1 cellular context compared by ENCODE assay signal in genomic region chr10:119872860-119873671, GRCh38.
TF ChIP-seq lines count a peak whose summit lies in the region.

No MANE protein-coding gene starts in this region.

TF ChIP-seq in GM12878, 131 proteins besides CTCF, POLR2A, EP300 and RAD21 (continued from another document and continues in another):
- TF ChIP-seq PRDM15 (CRISPR knock-in tag; IDR thresholded peaks at IDR 0.05) (no peak), LARP7 (IDR thresholded peaks at IDR 0.05) (peak; percentile 15), YBX1 (IDR thresholded peaks at IDR 0.05) (no peak), ZNF217 (IDR thresholded peaks at IDR 0.05) (0 out of 2 replicates have a peak, but pooled peaks have one; percentile 4), CHD1 (IDR thresholded peaks at IDR 0.05; ENCODE audit: low read depth, low read length) (no peak), SMARCA5 (IDR thresholded peaks at IDR 0.05) (peak; percentile 77; the same call in 1 of the 2 replicates), BMI1 (IDR thresholded peaks at IDR 0.05; ENCODE audit: borderline replicate concordance) (no peak), ZNF207 (IDR thresholded peaks at IDR 0.05; ENCODE audit: borderline replicate concordance) (peak; percentile 70; the same call in 1 of the 2 replicates), ZNF592 (IDR thresholded peaks at IDR 0.05) (peak; percentile 71; the same call in 1 of the 2 replicates), BHLHE40 (IDR thresholded peaks at IDR 0.05; ENCODE audit: borderline replicate concordance in 1 of 2, low read depth in 2 of 2, low read length in 1 of 2) (peak; percentile 51 to 81; a peak in 3 of 4 replicates), PAX5 (IDR thresholded peaks at IDR 0.05; ENCODE audit: borderline replicate concordance, low read depth, low read length) (no peak), PKNOX1 (IDR thresholded peaks at IDR 0.05) (no peak), REST (IDR thresholded peaks at IDR 0.05; ENCODE audit: low read depth, low read length) (peak; percentile 38; the same call in 1 of the 2 replicates), MXI1 (IDR thresholded peaks at IDR 0.05; ENCODE audit: low read depth, low read length) (peak; percentile 81; the same call in 1 of the 2 replicates), E2F4 (IDR thresholded peaks at IDR 0.05; ENCODE audit: low read depth, low read length) (no peak; the same call in 1 of the 2 replicates), IRF3 (IDR thresholded peaks at IDR 0.05) (0 out of 2 replicates have a peak, but pooled peaks have one; percentile 40), NRF1 (conservative IDR thresholded peaks at IDR 0.05; ENCODE audit: low read depth, low read length) (peak; percentile 71), HDAC2 (IDR thresholded peaks at IDR 0.05) (no peak), FOXM1 (IDR thresholded peaks at IDR 0.05; ENCODE audit: low read depth, low read length) (no peak), CREB1 (IDR thresholded peaks at IDR 0.05; ENCODE audit: low read depth) (peak; percentile 84), MAX (IDR thresholded peaks at IDR 0.05; ENCODE audit: low read depth, low read length) (no peak), MYC (IDR thresholded peaks at IDR 0.05; ENCODE audit: insufficient read depth, insufficient read length, insufficient replicate concordance, low read length, severe bottlenecking) (peak; percentile 23), SIN3A (IDR thresholded peaks at IDR 0.05; ENCODE audit: low read depth, low read length) (no peak), TARDBP (IDR thresholded peaks at IDR 0.05; ENCODE audit: borderline replicate concordance) (0 out of 2 replicates have a peak, but pooled peaks have one; percentile 53), ATF3 (IDR thresholded peaks at IDR 0.05; ENCODE audit: borderline replicate concordance, extremely low read depth, low read depth, low read length) (no peak), KAT2A (conservative IDR thresholded peaks at IDR 0.05; ENCODE audit: control insufficient read depth, low read depth, low read length) (no peak), GABPA (IDR thresholded peaks at IDR 0.05; ENCODE audit: low read depth) (no peak), SIX5 (IDR thresholded peaks at IDR 0.05; ENCODE audit: low read depth, low read length, severe bottlenecking) (peak; percentile 77), YY1 (IDR thresholded peaks at IDR 0.05; ENCODE audit: low read depth, low read length) (peak; percentile 100), BCL11A (IDR thresholded peaks at IDR 0.05; ENCODE audit: low read depth, low read length) (no peak), MYB (IDR thresholded peaks at IDR 0.05; ENCODE audit: borderline replicate concordance, low read depth, low read length) (no peak), SRF (IDR thresholded peaks at IDR 0.05; ENCODE audit: low read depth in 2 of 2, low read length in 2 of 2) (no peak), CREM (IDR thresholded peaks at IDR 0.05; ENCODE audit: low read depth) (peak; percentile 71), SUPT20H (IDR thresholded peaks at IDR 0.05; ENCODE audit: borderline replicate concordance, control insufficient read depth, low read depth, low read length) (no peak), HCFC1 (IDR thresholded peaks at IDR 0.05; ENCODE audit: low read length) (peak; percentile 88), PAX8 (IDR thresholded peaks at IDR 0.05) (no peak), IKZF1 (conservative IDR thresholded peaks at IDR 0.05) (peak; percentile 93), CBX3 (IDR thresholded peaks at IDR 0.05; ENCODE audit: borderline replicate concordance, low read depth) (no peak), EZH2 (IDR thresholded peaks at IDR 0.05; ENCODE audit: borderline replicate concordance, control insufficient read depth, low read depth, low read length) (no peak), GATAD2B (conservative IDR thresholded peaks at IDR 0.05; ENCODE audit: low read depth) (peak; percentile 65), MLLT1 (IDR thresholded peaks at IDR 0.05) (0 out of 2 replicates have a peak, but pooled peaks have one; percentile 38), ZZZ3 (IDR thresholded peaks at IDR 0.05; ENCODE audit: control insufficient read depth, insufficient read length, low read depth) (no peak), RUNX3 (IDR thresholded peaks at IDR 0.05; ENCODE audit: low read length) (peak; percentile 48), NBN (IDR thresholded peaks at IDR 0.05) (peak; percentile 78), TCF3 (IDR thresholded peaks at IDR 0.05; ENCODE audit: borderline replicate concordance, insufficient read depth, low read depth, low read length) (peak; percentile 42; the same call in 1 of the 2 replicates), NR2C2 (IDR thresholded peaks at IDR 0.05; ENCODE audit: borderline replicate concordance, control insufficient read depth, insufficient read length, low read depth) (no peak), EGR1 (IDR thresholded peaks at IDR 0.05; ENCODE audit: borderline replicate concordance in 1 of 2, low read depth in 2 of 2, low read length in 2 of 2) (peak; percentile 19 to 85; a peak in 2 of 3 replicates)
